In the genomic region with DNA sequence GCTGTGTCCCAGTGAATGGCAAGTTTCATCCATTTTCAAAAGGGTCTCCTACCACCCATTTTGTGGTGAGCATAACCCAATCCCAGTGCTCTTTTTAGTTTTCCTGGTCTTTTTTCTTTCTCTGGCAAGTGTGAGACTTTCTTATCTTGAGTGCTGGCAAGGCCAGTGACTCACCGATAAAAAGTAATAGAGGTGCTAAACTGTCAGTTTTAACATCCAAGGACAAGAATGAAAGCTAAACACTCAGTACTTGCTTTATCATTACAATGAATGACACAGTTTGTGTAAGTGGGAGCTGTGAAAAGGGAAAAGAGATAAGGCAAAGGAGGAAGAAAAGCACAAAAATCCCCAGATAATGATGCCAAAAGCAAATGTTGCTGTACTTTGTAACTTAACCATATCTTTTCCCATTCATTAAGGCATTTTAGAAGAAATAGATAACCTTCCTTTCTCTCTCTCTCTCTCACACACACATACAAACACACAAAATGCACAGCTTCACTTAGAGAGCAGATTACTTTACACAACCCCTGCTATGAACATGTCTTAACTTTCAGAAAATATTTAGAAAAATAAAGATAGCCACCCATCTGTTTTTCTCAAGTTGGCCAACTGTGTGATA, we compare ENCODE assay signal across 19 cellular contexts. TPM values are rescaled to one million over a fixed set of nuclear protein-coding genes. Genes with fewer than 3 reads are reported as not detected.
A peak's percentile ranks its signal among the peaks of the same experiment; 100 is the strongest.
DNase-seq lines count a peak whose midpoint lies in the region; ATAC-seq, FAIRE-seq and TF ChIP-seq lines count a peak whose summit lies in the region.
"Had no signal": no experiment of that assay in that cellular context is flagged by ENCODE, and none has a peak within 500 bp of the region (broad histone marks: within the 10 kb centered on the region; RNA-seq: fewer than 3 reads in every experiment).

No MANE protein-coding gene starts in this region.

- in situ Hi-C loops in HepG2 (cut with HindIII; ENCODE audit: extremely low pct_ligation_motif_present, low pct_unique_long_range_greater_than_20kb), result no loop called here

- no peaks in the 10 kb centered on the region for H3K4me1 Mint-ChIP-seq in T-helper 17 cell
- peaks cover 26% of the 10 kb centered on the region for H3K4me1 Mint-ChIP-seq in mesothelial cell of epicardium

- no peak for TF ChIP-seq RAD21 in HepG2 (CRISPR knock-in tag; IDR thresholded peaks at IDR 0.05)

- CTCF ChIA-PET in HepG2 (lab: Yijun Ruan, JAX; ENCODE audit: low intra/inter-chr PET ratio, low total read pairs), result no interaction called here

- no peak overlapping the region for H2AFZ ChIP-seq in HepG2 (ENCODE audit: low read length)

- intact Hi-C loops in HepG2 (cut with micrococcal nuclease; ENCODE audit: unreplicated experiment), result loop anchor here (10.0 kb wide), 1 partner anchor 240 kb away; no protein-coding TSS in a partner anchor

- TF ChIP-seq EP300 in HepG2 (IDR thresholded peaks at IDR 0.05; ENCODE audit: low read depth in 2 of 2, low read length in 2 of 2), result no peak
- TF ChIP-seq EP300 in HepG2 (CRISPR knock-in tag; IDR thresholded peaks at IDR 0.05; ENCODE audit: borderline replicate concordance), result no peak

- H3K27me3 ChIP-seq in bronchial epithelial cell (ENCODE audit: control insufficient read depth, insufficient read depth, low read length) (no peaks in the 10 kb centered on the region), HepG2 (ENCODE audit: control insufficient read depth in 1 of 2, insufficient read depth in 2 of 2, low read length in 2 of 2) (no peaks in the 10 kb centered on the region)
- H3K27me3 ChIP-seq: sigmoid colon had no signal

- no peak overlapping the region for H3K4me3 ChIP-seq in bronchial epithelial cell (ENCODE audit: low read depth, low read length)
- H3K4me3 ChIP-seq in HepG2 (replicated peaks in 1 of 3; ENCODE audit: insufficient read depth in 1 of 3, low read depth in 2 of 3, low read length in 3 of 3), result no peak overlapping the region
- H3K4me3 ChIP-seq: sigmoid colon, thoracic aorta had no signal

- peaks cover 10% of the 10 kb centered on the region; the same call in 1 of the 2 replicates for H3K4me1 ChIP-seq in HepG2 (ENCODE audit: insufficient read depth, low read length)
- H3K4me1 ChIP-seq: BE2C had no signal

- no peaks in the 10 kb centered on the region for H3K36me3 ChIP-seq in bronchial epithelial cell (ENCODE audit: control insufficient read depth, insufficient read depth, low read length)
- H3K36me3 ChIP-seq in HepG2 (replicated peaks in 1 of 2; ENCODE audit: control insufficient read depth in 1 of 2, insufficient read depth in 2 of 2, low read length in 2 of 2), result no peaks in the 10 kb centered on the region
- H3K36me3 ChIP-seq: BE2C, sigmoid colon, thoracic aorta had no signal

- no peak for TF ChIP-seq POLR2A in HepG2 (IDR thresholded peaks at IDR 0.05; ENCODE audit: insufficient read depth in 1 of 2, low read depth in 2 of 2, low read length in 2 of 2)

- H3K27ac Mint-ChIP-seq in T-helper 17 cell, result no peak overlapping the region
- H3K27ac Mint-ChIP-seq in mesothelial cell of epicardium, result no peak overlapping the region

- H3K79me2 ChIP-seq in HepG2 (ENCODE audit: insufficient read depth, low read length), result no peaks in the 10 kb centered on the region

- FAIRE-seq in bronchial epithelial cell (lab: Jason Lieb, UNC) (no peak), HepG2 (lab: Jason Lieb, UNC) (no peak)

- H3K4me3 Mint-ChIP-seq in T-helper 17 cell, result no peak overlapping the region
- no peak overlapping the region for H3K4me3 Mint-ChIP-seq in mesothelial cell of epicardium

- no peaks in the 10 kb centered on the region for H3K9me3 Mint-ChIP-seq in mesothelial cell of epicardium

- no peak for TF ChIP-seq CTCF in bronchial epithelial cell (IDR thresholded peaks at IDR 0.05; ENCODE audit: insufficient read depth, low read length, severe bottlenecking)
- TF ChIP-seq CTCF in HepG2 (CRISPR knock-in tag; IDR thresholded peaks at IDR 0.05), result no peak
- TF ChIP-seq CTCF in mesothelial cell of epicardium (IDR thresholded peaks at IDR 0.05; ENCODE audit: unreplicated experiment), result no peak

- POLR2A ChIA-PET in HepG2 (lab: Yijun Ruan, JAX), result no interaction called here

- no TSS peak for BruUV-seq in HepG2 (replicated peaks; lab: Mats Ljungman, UMichigan)

- DNase-seq in LoVo (ENCODE audit: low spot score) (peak; percentile 65), bronchial epithelial cell (ENCODE audit: low read depth) (peak; percentile 56), HepG2 (ENCODE audit: low spot score) (no peak), pulmonary artery endothelial cell (ENCODE audit: low read depth, low spot score) (peak; percentile 57), T-helper 17 cell (no peak), mesothelial cell of epicardium (ENCODE audit: low spot score in 2 of 2, unreplicated experiment in 2 of 2) (no peak), SHP77 (lab: John Stamatoyannopoulos, UW) (no peak)
- no peak for DNase-seq in stimulated activated CD4-positive, alpha-beta T cell treated with anti-CD3 and anti-CD28 coated beads, Interleukin-15, amount 100 ng/mL, for 24 hours
- DNase-seq: activated CD4-positive, CD25-positive, alpha-beta regulatory T cell; activated gamma-delta T cell treated with Interleukin-2 at 50 U/mL for 16 hours; aorta; BE2C; left cardiac atrium; NCI-H1694 treated with DMSO at 0.1 percent for 48 hours; NCI-H748 treated with DMSO at 0.1 percent for 48 hours; RPMI8226; sigmoid colon; stimulated activated CD4-positive, alpha-beta T cell treated with anti-CD3 and anti-CD28 coated beads, Interleukin-4, amount 100 ng/mL, for 24 hours had no signal

- no peak overlapping the region for H3K9ac ChIP-seq in HepG2 (ENCODE audit: insufficient read depth, low read depth, low read length)

- WGBS in HepG2 (ENCODE audit: low lambda C conversion rate), result 3% methylated on average over 1 of the region's 1 CpG

- ATAC-seq in HepG2 (no peak), T-helper 17 cell (no peak)

- H3K9me3 ChIP-seq in HepG2 (ENCODE audit: low read length), result no peaks in the 10 kb centered on the region
- no peaks in the 10 kb centered on the region for H3K9me3 ChIP-seq in T-helper 17 cell (ENCODE audit: control insufficient read depth, low read length, poor library complexity, severe bottlenecking)
- H3K9me3 ChIP-seq: BE2C, sigmoid colon, thoracic aorta had no signal

- H3K27ac ChIP-seq in HepG2 (ENCODE audit: extremely low read length, insufficient read depth, low read length), result no peak overlapping the region
- H3K27ac ChIP-seq: sigmoid colon, thoracic aorta had no signal

- H3K27me3 Mint-ChIP-seq in T-helper 17 cell (peaks cover 11% of the 10 kb centered on the region), mesothelial cell of epicardium (ENCODE audit: low read depth) (peaks cover 5% of the 10 kb centered on the region)

- H3K36me3 Mint-ChIP-seq in T-helper 17 cell (ENCODE audit: low read depth) (no peaks in the 10 kb centered on the region), mesothelial cell of epicardium (no peaks in the 10 kb centered on the region)

- no peaks in the 10 kb centered on the region for H4K20me1 ChIP-seq in HepG2 (ENCODE audit: insufficient read depth, low read length)

- H3K4me2 ChIP-seq in HepG2 (ENCODE audit: low read depth, low read length), result no peak overlapping the region

RNA-seq across cellular contexts. Expression of a gene that starts 4.9 kb away (rescaled TPM):
- 30.6 and 44.5 TPM in 2 replicates for total RNA-seq in bronchial epithelial cell
- 9.9 and 17.4 TPM in 2 replicates for total RNA-seq in HepG2 (2016; rRNA removed; fragmentation: Illumina TruSeq; extraction: Trizol)
- total RNA-seq in HepG2 (2016; cell fraction: cytosol; rRNA removed; fragmentation: Illumina TruSeq; extraction: Trizol; ENCODE audit: low read depth), result 2.5 and 3.0 TPM in 2 replicates
- total RNA-seq in HepG2 (2016; cell fraction: insoluble cytoplasmic fraction; rRNA removed; fragmentation: Illumina TruSeq; extraction: Trizol), result 9.0 and 13.5 TPM in 2 replicates
- total RNA-seq in HepG2 (2016; cell fraction: membrane; rRNA removed; fragmentation: Illumina TruSeq; extraction: Trizol), result 5.6 and 5.9 TPM in 2 replicates
- 29.0 and 31.5 TPM in 2 replicates for total RNA-seq in HepG2 (2016; cell fraction: nucleus; rRNA removed; fragmentation: Illumina TruSeq; extraction: Trizol)
- polyA plus RNA-seq in HepG2 (2011; rRNA removed), result 7.7 TPM in 2 replicates
- 5.6 and 6.5 TPM in 2 replicates for polyA plus RNA-seq in HepG2 (2011; cell fraction: cytosol; rRNA removed)
- 6.5 and 6.7 TPM in 2 replicates for polyA plus RNA-seq in HepG2 (2011; cell fraction: nucleus; rRNA removed)
- 7.2 and 7.6 TPM in 2 replicates for polyA plus RNA-seq in HepG2 (2012)
- polyA plus RNA-seq in HepG2 (2016; cell fraction: cytosol; fragmentation: Illumina TruSeq; extraction: Trizol; ENCODE audit: low read depth), result 0.49 and 0.58 TPM in 2 replicates
- polyA plus RNA-seq in HepG2 (2016; cell fraction: insoluble cytoplasmic fraction; fragmentation: Illumina TruSeq; extraction: Trizol; ENCODE audit: low read depth), result 4.9 and 6.3 TPM in 2 replicates
- polyA plus RNA-seq in HepG2 (2016; cell fraction: membrane; fragmentation: Illumina TruSeq; extraction: Trizol; ENCODE audit: low read depth), result 0.96 and 1.0 TPM in 2 replicates
- polyA plus RNA-seq in HepG2 (2016; cell fraction: nucleus; fragmentation: Illumina TruSeq; extraction: Trizol; ENCODE audit: insufficient read depth, low read depth), result 10.9 and 12.4 TPM in 2 replicates
- polyA minus RNA-seq in HepG2 (2011; rRNA and poly(A)+ RNA removed; ENCODE audit: low replicate concordance), result 16.2 and 25.7 TPM in 2 replicates
- 6.6 and 7.4 TPM in 2 replicates for polyA minus RNA-seq in HepG2 (2011; cell fraction: cytosol; rRNA and poly(A)+ RNA removed)
- polyA minus RNA-seq in HepG2 (2011; cell fraction: nucleus; rRNA and poly(A)+ RNA removed), result 51.0 and 58.3 TPM in 2 replicates
- total RNA-seq in pulmonary artery endothelial cell, result 69.8 and 94.0 TPM in 2 replicates
- not detected for total RNA-seq in T-helper 17 cell
- total RNA-seq in mesothelial cell of epicardium, result 16.2 to 22.3 TPM (median 20.3 TPM) in 3 replicates

Comparison
In these comparisons a context has a peak if more than half of its experiments do, and no peak if none do; other contexts are left out.
1. DNase-seq: peak in LoVo (single experiment), bronchial epithelial cell (single experiment) and pulmonary artery endothelial cell (single experiment); none in HepG2 (single experiment), T-helper 17 cell (0 of 3), stimulated activated CD4-positive, alpha-beta T cell treated with anti-CD3 and anti-CD28 coated beads, Interleukin-15, amount 100 ng/mL, for 24 hours (single experiment), mesothelial cell of epicardium (0 of 2) and SHP77 (0 of 2).